ENCODE assay signal across 9 cellular contexts in the genomic region with DNA sequence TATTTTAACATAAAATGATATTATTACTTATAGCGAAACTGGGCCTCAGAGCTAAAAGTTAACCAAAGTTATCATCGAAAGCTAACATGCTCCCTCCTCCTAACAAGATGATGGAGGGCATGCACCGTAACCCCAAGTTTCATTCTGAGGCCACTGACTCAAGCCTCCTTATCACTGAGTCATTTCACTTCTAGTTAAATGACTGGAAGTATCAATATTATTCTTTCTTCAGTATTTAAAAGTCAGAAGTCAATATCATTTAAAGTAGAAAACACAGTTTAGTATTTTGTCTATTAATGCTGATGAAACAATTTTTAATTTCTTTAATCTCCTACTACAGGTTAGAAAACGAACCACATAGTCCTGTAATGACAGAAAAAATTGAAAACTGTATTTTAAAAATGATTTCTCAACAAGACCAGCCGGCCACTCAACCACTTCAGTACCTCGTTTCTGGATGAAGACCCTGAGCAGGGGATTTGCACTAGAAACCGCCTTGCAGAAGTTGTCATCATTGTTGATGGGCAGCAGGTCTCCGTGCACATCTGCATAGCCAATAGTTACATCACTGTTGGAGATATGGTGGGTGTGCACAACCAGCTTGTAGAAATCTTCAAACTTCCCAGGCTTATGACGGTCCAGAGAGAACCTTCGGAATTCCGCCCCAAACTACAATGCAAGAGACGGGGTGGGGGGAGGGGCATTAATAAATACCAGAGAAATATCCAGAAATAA.
DNase-seq lines count a peak whose midpoint lies in the region; ATAC-seq lines count a peak whose summit lies in the region.
"Had no signal": no experiment of that assay in that cellular context is flagged by ENCODE, and none has a peak within 500 bp of the region (broad histone marks: within the 10 kb centered on the region; RNA-seq: fewer than 3 reads in every experiment).

No MANE protein-coding gene starts in this region.

- CTCF ChIA-PET in activated naive CD4-positive, alpha-beta T cell treated with anti-CD3 and anti-CD28 coated beads, Interleukin-2, amount 10 ng/mL, durations not matched to agents 7 days and 5 days (lab: Charles Lee) = no interaction called here

- H3K36me3 Mint-ChIP-seq in activated naive CD4-positive, alpha-beta T cell treated with anti-CD3 and anti-CD28 coated beads, Interleukin-2, amount 10 ng/mL, durations not matched to agents 7 days and 5 days = no peaks in the 10 kb centered on the region

- no peak overlapping the region for H3K27ac Mint-ChIP-seq in activated naive CD4-positive, alpha-beta T cell treated with anti-CD3 and anti-CD28 coated beads, Interleukin-2, amount 10 ng/mL, durations not matched to agents 7 days and 5 days

- ATAC-seq in GM21447 (IDR thresholded peaks at IDR 0.05; ENCODE audit: unreplicated experiment) (peak; percentile 93), HG03159 (IDR thresholded peaks at IDR 0.05; ENCODE audit: unreplicated experiment) (peak; percentile 85)

- peaks cover 37% of the 10 kb centered on the region for H3K27me3 Mint-ChIP-seq in activated naive CD4-positive, alpha-beta T cell treated with anti-CD3 and anti-CD28 coated beads, Interleukin-2, amount 10 ng/mL, durations not matched to agents 7 days and 5 days

- H3K9me3 Mint-ChIP-seq in activated naive CD4-positive, alpha-beta T cell treated with anti-CD3 and anti-CD28 coated beads, Interleukin-2, amount 10 ng/mL, durations not matched to agents 7 days and 5 days = no peaks in the 10 kb centered on the region

- peak; percentile 49 for DNase-seq in activated naive CD4-positive, alpha-beta T cell treated with Interleukin-2 at 50 U/mL for 16 hours
- no peak for DNase-seq in activated naive CD4-positive, alpha-beta T cell treated with anti-CD3 and anti-CD28 coated beads, Interleukin-2, amount 10 ng/mL, durations not matched to agents 7 days and 5 days
- DNase-seq in stimulated activated CD4-positive, alpha-beta T cell treated with anti-CD3 and anti-CD28 coated beads, Interleukin-2, amount 100 ng/mL, for 48 hours = peak; percentile 22 to 42
- DNase-seq in NOMO-1 treated with dmso at 0.1 percent for 144 hours (lab: John Stamatoyannopoulos, UW; ENCODE audit: unreplicated experiment) (no peak), medulla oblongata (ENCODE audit: extremely low spot score) (no peak)
- no peak for DNase-seq in activated effector memory CD4-positive, alpha-beta T cell treated with Interleukin-2 at 50 U/mL for 16 hours
- DNase-seq: retina had no signal

- no peak overlapping the region for H3K4me3 Mint-ChIP-seq in activated naive CD4-positive, alpha-beta T cell treated with anti-CD3 and anti-CD28 coated beads, Interleukin-2, amount 10 ng/mL, durations not matched to agents 7 days and 5 days

- peaks cover 2% of the 10 kb centered on the region for H3K4me1 Mint-ChIP-seq in activated naive CD4-positive, alpha-beta T cell treated with anti-CD3 and anti-CD28 coated beads, Interleukin-2, amount 10 ng/mL, durations not matched to agents 7 days and 5 days

Comparison
In these comparisons a context has a peak if more than half of its experiments do, and no peak if none do; other contexts are left out.
1. DNase-seq: peak in activated naive CD4-positive, alpha-beta T cell treated with Interleukin-2 at 50 U/mL for 16 hours (single experiment) and stimulated activated CD4-positive, alpha-beta T cell treated with anti-CD3 and anti-CD28 coated beads, Interleukin-2, amount 100 ng/mL, for 48 hours (2 of 2); none in activated naive CD4-positive, alpha-beta T cell treated with anti-CD3 and anti-CD28 coated beads, Interleukin-2, amount 10 ng/mL, durations not matched to agents 7 days and 5 days (single experiment), NOMO-1 treated with dmso at 0.1 percent for 144 hours (single experiment), medulla oblongata (single experiment) and activated effector memory CD4-positive, alpha-beta T cell treated with Interleukin-2 at 50 U/mL for 16 hours (single experiment).